10 cellular contexts compared by ENCODE assay signal in the genomic region with DNA sequence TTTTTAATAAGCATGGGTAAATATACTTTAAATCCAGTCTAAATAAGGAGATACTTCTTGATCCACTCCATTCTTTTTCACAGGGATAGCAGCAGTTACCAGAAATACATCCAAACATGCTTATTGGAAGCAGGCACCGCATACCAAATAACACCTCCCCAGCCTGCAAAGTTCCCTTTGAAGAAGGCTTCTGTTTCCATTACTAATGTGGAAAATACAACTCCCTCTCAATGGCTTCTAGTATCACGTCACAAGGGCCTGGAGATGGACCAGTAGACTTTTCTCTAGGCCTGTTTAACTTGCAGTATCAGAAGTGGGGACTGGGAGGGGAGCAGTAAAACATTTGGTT. TPM values are rescaled to one million over a fixed set of nuclear protein-coding genes. Genes with fewer than 3 reads are reported as not detected.
DNase-seq lines count a peak whose midpoint lies in the region; ATAC-seq and TF ChIP-seq lines count a peak whose summit lies in the region.
"Had no signal": no experiment of that assay in that cellular context is flagged by ENCODE, and none has a peak within 500 bp of the region (broad histone marks: within the 10 kb centered on the region; RNA-seq: fewer than 3 reads in every experiment).

No MANE protein-coding gene starts in this region.

- H3K36me3 ChIP-seq in RWPE2 (ENCODE audit: low read depth) (peaks cover 32% of the 10 kb centered on the region), gastroesophageal sphincter (peaks cover 0 to 9% of the 10 kb centered on the region in 2 donors), gastrocnemius medialis (no peaks in the 10 kb centered on the region)

- WGBS in gastroesophageal sphincter (ENCODE audit: low coverage in 1 of 2), 2 donors: 0 to 29% methylated on average over 1 to 2 of the region's 2 CpGs

- H3K27ac ChIP-seq in CD4-positive, alpha-beta T cell (ENCODE audit: low read depth, low read length): no peak overlapping the region
- H3K27ac ChIP-seq in RWPE2 (ENCODE audit: poor library complexity, severe bottlenecking) (peak overlapping the region; percentile 34), gastroesophageal sphincter (peak overlapping the region; percentile 72 to 92 (median 78)), gastrocnemius medialis (peak overlapping the region; percentile 83 to 86 (median 84))

- no peak for TF ChIP-seq POLR2A in gastroesophageal sphincter (IDR thresholded peaks at IDR 0.05)
- TF ChIP-seq POLR2A in gastrocnemius medialis (IDR thresholded peaks at IDR 0.05): no peak

- in situ Hi-C loops in gastrocnemius medialis (cut with MboI; ENCODE audit: low sequenced_read_pairs in 4 of 4): no loop called here

- peaks cover 51% of the 10 kb centered on the region for H3K36me3 Mint-ChIP-seq in CD4-positive, alpha-beta T cell (ENCODE audit: low read depth)

- no peak for TF ChIP-seq EP300 in gastroesophageal sphincter (IDR thresholded peaks at IDR 0.05)

- peak overlapping the region; percentile 9 for H3K4me3 Mint-ChIP-seq in CD4-positive, alpha-beta T cell

- peaks cover 6% of the 10 kb centered on the region for H3K9me3 ChIP-seq in CD4-positive, alpha-beta T cell (ENCODE audit: control insufficient read depth, low read length)
- H3K9me3 ChIP-seq in RWPE2 (ENCODE audit: severe bottlenecking): no peaks in the 10 kb centered on the region
- H3K9me3 ChIP-seq in gastroesophageal sphincter: no peaks in the 10 kb centered on the region
- no peaks in the 10 kb centered on the region for H3K9me3 ChIP-seq in gastrocnemius medialis

- POLR2A ChIA-PET in CD4-positive, alpha-beta T cell (lab: Charles Lee): no interaction called here

- no peak for TF ChIP-seq CTCF in CD4-positive, alpha-beta T cell (IDR thresholded peaks at IDR 0.05)
- TF ChIP-seq CTCF in RWPE2 (IDR thresholded peaks at IDR 0.05; ENCODE audit: poor library complexity, severe bottlenecking): no peak
- peak in 1 of 4 experiments; percentile 14 for TF ChIP-seq CTCF in gastroesophageal sphincter (IDR thresholded peaks at IDR 0.05)
- no peak for TF ChIP-seq CTCF in gastrocnemius medialis (IDR thresholded peaks at IDR 0.05 in 4 of 5, conservative IDR thresholded peaks at IDR 0.05 in 1 of 5)

- H3K9me3 Mint-ChIP-seq in CD4-positive, alpha-beta T cell: peaks cover 7% of the 10 kb centered on the region

- no peak for ATAC-seq in CD4-positive, alpha-beta T cell (ENCODE audit: poor library complexity)
- ATAC-seq in RWPE2 (ENCODE audit: low read depth) (no peak), gastroesophageal sphincter (peak; percentile 33), gastrocnemius medialis (peak; percentile 7 to 11), HG02571 (IDR thresholded peaks at IDR 0.05; ENCODE audit: unreplicated experiment) (no peak)

- intact Hi-C loops in CD4-positive, alpha-beta T cell (cut with DNase I, micrococcal nuclease): loop anchor here in 1 of 2 experiments (5.0 kb wide), 1 partner anchor 87 kb away; a partner anchor contains a TSS
- intact Hi-C loops in gastrocnemius medialis (cut with DNase I; ENCODE audit: low total_unique reads): loop anchor here (2.0 to 10.0 kb wide), 3 partner anchors 20 to 216 kb away; a partner anchor contains a TSS
- intact Hi-C loops in posterior cingulate gyrus (cut with DNase I): no loop called here

- H3K27ac Mint-ChIP-seq in CD4-positive, alpha-beta T cell: peak overlapping the region; percentile 69

- H3K4me1 ChIP-seq in RWPE2 (ENCODE audit: insufficient read depth, poor library complexity, severe bottlenecking): peaks cover 35% of the 10 kb centered on the region
- H3K4me1 ChIP-seq in gastroesophageal sphincter: peaks cover 31 to 89% (median 42%) of the 10 kb centered on the region in 3 donors
- peaks cover 82 to 88% of the 10 kb centered on the region in 2 donors for H3K4me1 ChIP-seq in gastrocnemius medialis

- peaks cover 91% of the 10 kb centered on the region for H3K4me1 Mint-ChIP-seq in CD4-positive, alpha-beta T cell (ENCODE audit: low read depth)

- CTCF ChIA-PET in CD4-positive, alpha-beta T cell (lab: Charles Lee): no interaction called here

- no peak for DNase-seq in CD4-positive, alpha-beta T cell
- DNase-seq in RWPE2 (ENCODE audit: low spot score) (no peak), gastrocnemius medialis (no peak), posterior cingulate gyrus (no peak), AG08396 (ENCODE audit: low spot score) (no peak), HuH-7.5 (ENCODE audit: low spot score) (no peak)
- DNase-seq: activated CD4-positive, CD25-positive, alpha-beta regulatory T cell treated with anti-CD3 and anti-CD28 coated beads, Interleukin-2, amount 50 U/mL, for 72 hours; NCI-H446 had no signal

- H3K4me3 ChIP-seq in RWPE2 (ENCODE audit: severe bottlenecking): no peak overlapping the region
- no peak overlapping the region for H3K4me3 ChIP-seq in gastroesophageal sphincter
- peak overlapping the region; percentile 2 to 14 (median 8) for H3K4me3 ChIP-seq in gastrocnemius medialis

- no peaks in the 10 kb centered on the region for H3K27me3 Mint-ChIP-seq in CD4-positive, alpha-beta T cell

- no peaks in the 10 kb centered on the region for H3K27me3 ChIP-seq in CD4-positive, alpha-beta T cell (ENCODE audit: control insufficient read depth, insufficient read depth, low read length)
- no peaks in the 10 kb centered on the region for H3K27me3 ChIP-seq in RWPE2 (ENCODE audit: insufficient read depth, poor library complexity, severe bottlenecking)
- no peaks in the 10 kb centered on the region for H3K27me3 ChIP-seq in gastroesophageal sphincter
- no peaks in the 10 kb centered on the region for H3K27me3 ChIP-seq in gastrocnemius medialis

RNA-seq across cellular contexts. Expression of a gene that starts 20.8 kb away (rescaled TPM):
- total RNA-seq in CD4-positive, alpha-beta T cell: 10 to 100 TPM; 22.6 to 24.4 TPM
- total RNA-seq in gastroesophageal sphincter (100 to 1,000 TPM; 130 to 180 (median 142) TPM), gastrocnemius medialis (100 to 1,000 TPM in 1 of 4 donors, 10 to 100 TPM in 3; 45.7 to 121 (median 71.4) TPM)

Comparison
In these comparisons a context has a peak if more than half of its experiments do, and no peak if none do; other contexts are left out.
1. ATAC-seq: peak in gastroesophageal sphincter (single experiment) and gastrocnemius medialis (2 of 2); none in CD4-positive, alpha-beta T cell (single experiment), RWPE2 (single experiment) and HG02571 (single experiment).
2. H3K4me3 ChIP-seq: peak in gastrocnemius medialis (4 of 4); none in RWPE2 (single experiment) and gastroesophageal sphincter (0 of 2).